In genomic region chr7:99478464-99479440, GRCh38 we compare ENCODE assay signal across 12 cellular contexts. TPM values are rescaled to one million over a fixed set of nuclear protein-coding genes. Genes with fewer than 3 reads are reported as not detected.
DNase-seq lines count a peak whose midpoint lies in the region; ATAC-seq and TF ChIP-seq lines count a peak whose summit lies in the region.
"Had no signal": no experiment of that assay in that cellular context is flagged by ENCODE, and none has a peak within 500 bp of the region (broad histone marks: within the 10 kb centered on the region; RNA-seq: fewer than 3 reads in every experiment).

No MANE protein-coding gene starts in this region.

- H2BK120ac ChIP-seq in H9 (ENCODE audit: low read depth, low read length, poor library complexity, severe bottlenecking), result no peak overlapping the region

- H3K9ac ChIP-seq in H9 (ENCODE audit: extremely low read depth, insufficient read length, low read length), result no peak overlapping the region

- H3K9me3 Mint-ChIP-seq in activated CD8-positive, alpha-beta memory T cell treated with anti-CD3 and anti-CD28 coated beads, Interleukin-2, amount 10 ng/mL, durations not matched to agents 7 days and 5 days (ENCODE audit: low read depth), result no peaks in the 10 kb centered on the region
- no peaks in the 10 kb centered on the region for H3K9me3 Mint-ChIP-seq in activated CD8-positive, alpha-beta T cell treated with anti-CD3 and anti-CD28 coated beads for 36 hours
- no peaks in the 10 kb centered on the region for H3K9me3 Mint-ChIP-seq in immature natural killer cell
- H3K9me3 Mint-ChIP-seq in stimulated activated memory B cell treated with anti-CD40 and anti-IgM and Interleukin-4, amounts not matched to agents 10 μg/mL and 1 μg/mL and 100 μg/mL, for 72 hours, result no peaks in the 10 kb centered on the region
- H3K9me3 Mint-ChIP-seq in H9, result no peaks in the 10 kb centered on the region
- H3K9me3 Mint-ChIP-seq: naive B cell, type B pancreatic cell had no signal

- no peak overlapping the region for H2AK5ac ChIP-seq in H9 (ENCODE audit: insufficient read length, low read length)

- H3K56ac ChIP-seq in H9 (ENCODE audit: insufficient read length, low read depth, low read length), result no peak overlapping the region

- H4K20me1 ChIP-seq in H9 (ENCODE audit: control insufficient read depth, insufficient read depth, insufficient read length), result no peaks in the 10 kb centered on the region

- peaks cover 13% of the 10 kb centered on the region; the same call in 1 of the 2 replicates for H3K79me2 ChIP-seq in H9 (ENCODE audit: insufficient read depth, low read length)

- peak overlapping the region; percentile 67 for H3K27ac Mint-ChIP-seq in activated CD8-positive, alpha-beta memory T cell treated with anti-CD3 and anti-CD28 coated beads, Interleukin-2, amount 10 ng/mL, durations not matched to agents 7 days and 5 days
- peak overlapping the region; percentile 50 for H3K27ac Mint-ChIP-seq in activated CD8-positive, alpha-beta T cell treated with anti-CD3 and anti-CD28 coated beads for 36 hours
- H3K27ac Mint-ChIP-seq in immature natural killer cell (peak overlapping the region; percentile 49 to 83 (median 62)), H9 (no peak overlapping the region)
- H3K27ac Mint-ChIP-seq in stimulated activated memory B cell treated with anti-CD40 and anti-IgM and Interleukin-4, amounts not matched to agents 10 μg/mL and 1 μg/mL and 100 μg/mL, for 72 hours, result peak overlapping the region; percentile 80
- H3K27ac Mint-ChIP-seq: type B pancreatic cell had no signal

- no peak overlapping the region for H2BK12ac ChIP-seq in H9 (ENCODE audit: insufficient read length, low read depth, low read length)

- peaks cover 15% of the 10 kb centered on the region for H3K79me1 ChIP-seq in H9 (ENCODE audit: insufficient read depth, low read depth, low read length, poor library complexity, severe bottlenecking)

- no peak overlapping the region for H2BK15ac ChIP-seq in H9 (ENCODE audit: low read depth, low read length)

- no peaks in the 10 kb centered on the region for H3K23me2 ChIP-seq in H9 (ENCODE audit: insufficient read length, low read depth, low read length, poor library complexity, severe bottlenecking)

- no peak overlapping the region for H3K4me3 Mint-ChIP-seq in activated CD8-positive, alpha-beta memory T cell treated with anti-CD3 and anti-CD28 coated beads, Interleukin-2, amount 10 ng/mL, durations not matched to agents 7 days and 5 days
- H3K4me3 Mint-ChIP-seq in activated CD8-positive, alpha-beta T cell treated with anti-CD3 and anti-CD28 coated beads for 36 hours, result no peak overlapping the region
- H3K4me3 Mint-ChIP-seq in immature natural killer cell, result peak overlapping the region in 2 of 5 donors; percentile 38 to 56
- no peak overlapping the region for H3K4me3 Mint-ChIP-seq in stimulated activated memory B cell treated with anti-CD40 and anti-IgM and Interleukin-4, amounts not matched to agents 10 μg/mL and 1 μg/mL and 100 μg/mL, for 72 hours
- no peak overlapping the region for H3K4me3 Mint-ChIP-seq in H9
- H3K4me3 Mint-ChIP-seq: type B pancreatic cell had no signal

- H3K18ac ChIP-seq in H9 (ENCODE audit: insufficient read length, low read depth, low read length), result no peak overlapping the region

- no peak overlapping the region for H3K27ac ChIP-seq in H9 (ENCODE audit: insufficient read length, low read depth, low read length)

- H3K36me3 Mint-ChIP-seq in activated CD8-positive, alpha-beta memory T cell treated with anti-CD3 and anti-CD28 coated beads, Interleukin-2, amount 10 ng/mL, durations not matched to agents 7 days and 5 days, result peaks cover 39% of the 10 kb centered on the region
- H3K36me3 Mint-ChIP-seq in activated CD8-positive, alpha-beta T cell treated with anti-CD3 and anti-CD28 coated beads for 36 hours (ENCODE audit: low read depth), result peaks cover 34% of the 10 kb centered on the region
- H3K36me3 Mint-ChIP-seq in immature natural killer cell (peaks cover 0 to 5% (median 1%) of the 10 kb centered on the region in 3 donors), H9 (ENCODE audit: insufficient read depth in 1 of 3, low read depth in 3 of 3) (peaks cover 11 to 49% (median 26%) of the 10 kb centered on the region in 3 experiments; a peak in 6 of 7 replicates)
- H3K36me3 Mint-ChIP-seq in stimulated activated memory B cell treated with anti-CD40 and anti-IgM and Interleukin-4, amounts not matched to agents 10 μg/mL and 1 μg/mL and 100 μg/mL, for 72 hours, result peaks cover 28% of the 10 kb centered on the region
- H3K36me3 Mint-ChIP-seq: type B pancreatic cell had no signal

- H2AFZ ChIP-seq in H9 (ENCODE audit: low read length), result no peak overlapping the region

- H3K27me3 Mint-ChIP-seq in activated CD8-positive, alpha-beta memory T cell treated with anti-CD3 and anti-CD28 coated beads, Interleukin-2, amount 10 ng/mL, durations not matched to agents 7 days and 5 days, result no peaks in the 10 kb centered on the region
- no peaks in the 10 kb centered on the region for H3K27me3 Mint-ChIP-seq in activated CD8-positive, alpha-beta T cell treated with anti-CD3 and anti-CD28 coated beads for 36 hours
- H3K27me3 Mint-ChIP-seq in immature natural killer cell (ENCODE audit: low read depth in 3 of 3), result peaks cover 0 to 4% (median 1%) of the 10 kb centered on the region in 3 donors
- H3K27me3 Mint-ChIP-seq in stimulated activated memory B cell treated with anti-CD40 and anti-IgM and Interleukin-4, amounts not matched to agents 10 μg/mL and 1 μg/mL and 100 μg/mL, for 72 hours, result no peaks in the 10 kb centered on the region
- no peaks in the 10 kb centered on the region for H3K27me3 Mint-ChIP-seq in H9 (ENCODE audit: low read depth)
- H3K27me3 Mint-ChIP-seq: naive B cell, type B pancreatic cell had no signal

- intact Hi-C loops in activated CD8-positive, alpha-beta T cell treated with anti-CD3 and anti-CD28 coated beads for 36 hours (cut with micrococcal nuclease), result no loop called here

- no peak overlapping the region for H3T11ph ChIP-seq in H9 (ENCODE audit: low read length)

- H3K4me2 ChIP-seq in H9 (ENCODE audit: insufficient read depth, insufficient read length, low read length), result no peak overlapping the region
- H3K4me2 ChIP-seq: smooth muscle cell had no signal

- TF ChIP-seq CTCF in activated CD8-positive, alpha-beta T cell treated with anti-CD3 and anti-CD28 coated beads for 36 hours (IDR thresholded peaks at IDR 0.05), result no peak
- TF ChIP-seq CTCF in H9 (conservative IDR thresholded peaks at IDR 0.05), result no peak

- H3K27me3 ChIP-seq in H9 (ENCODE audit: insufficient read depth, low read length), result no peaks in the 10 kb centered on the region

- H3K9me3 ChIP-seq in H9 (ENCODE audit: control insufficient read depth, low read depth, low read length), result no peaks in the 10 kb centered on the region

- peak; percentile 34 for ATAC-seq in activated CD8-positive, alpha-beta memory T cell treated with anti-CD3 and anti-CD28 coated beads, Interleukin-2, amount 10 ng/mL, durations not matched to agents 7 days and 5 days
- ATAC-seq in activated CD8-positive, alpha-beta T cell treated with anti-CD3 and anti-CD28 coated beads for 36 hours, result no peak
- no peak for ATAC-seq in stimulated activated memory B cell treated with anti-CD40 and anti-IgM and Interleukin-4, amounts not matched to agents 10 μg/mL and 1 μg/mL and 100 μg/mL, for 72 hours
- no peak for ATAC-seq in GM21423 (IDR thresholded peaks at IDR 0.05; ENCODE audit: unreplicated experiment)
- no peak for ATAC-seq in HG03432 (IDR thresholded peaks at IDR 0.05; ENCODE audit: unreplicated experiment)

- CTCF ChIA-PET in activated CD8-positive, alpha-beta memory T cell treated with anti-CD3 and anti-CD28 coated beads, Interleukin-2, amount 10 ng/mL, durations not matched to agents 7 days and 5 days (lab: Charles Lee), result interaction anchor here (1.0 to 1.4 kb wide), 3 partner anchors 20 to 80 kb away, joined by 3 to 4 read pairs (median 3); partner anchors contain the start of genes ZNF394 and ZNF655
- CTCF ChIA-PET in activated CD8-positive, alpha-beta T cell treated with anti-CD3 and anti-CD28 coated beads for 36 hours (lab: Charles Lee), result no interaction called here

- DNase-seq in activated CD8-positive, alpha-beta memory T cell treated with anti-CD3 and anti-CD28 coated beads, Interleukin-2, amount 10 ng/mL, durations not matched to agents 7 days and 5 days, result no peak
- DNase-seq in activated CD8-positive, alpha-beta memory T cell treated with anti-CD3 and anti-CD28 coated beads, Interleukin-2, amount 50 U/mL, for 4 hours, result no peak
- DNase-seq in activated CD8-positive, alpha-beta T cell treated with anti-CD3 and anti-CD28 coated beads for 36 hours, result no peak
- DNase-seq in immature natural killer cell (no peak), H9 (no peak)
- DNase-seq: Karpas-422, naive B cell had no signal

- POLR2A ChIA-PET in activated CD8-positive, alpha-beta T cell treated with anti-CD3 and anti-CD28 coated beads for 36 hours (lab: Charles Lee), result interaction anchor here (1.0 to 1.1 kb wide), 2 partner anchors 12 to 21 kb away, joined by 3 to 4 read pairs; partner anchors contain the start of gene ZNF394

- H3K14ac ChIP-seq in H9 (ENCODE audit: insufficient read depth, low read length), result no peak overlapping the region; the same call in 1 of the 2 replicates

- no peak overlapping the region for H4K91ac ChIP-seq in H9 (ENCODE audit: insufficient read length, low read depth, low read length)

- H3K4ac ChIP-seq in H9 (ENCODE audit: low read depth, low read length), result no peak overlapping the region

- H2BK5ac ChIP-seq in H9 (ENCODE audit: insufficient read length, low read length), result no peak overlapping the region

- no peak overlapping the region for H3K23ac ChIP-seq in H9 (ENCODE audit: insufficient read length, low read depth, low read length)

- peaks cover 39% of the 10 kb centered on the region for H3K4me1 Mint-ChIP-seq in activated CD8-positive, alpha-beta memory T cell treated with anti-CD3 and anti-CD28 coated beads, Interleukin-2, amount 10 ng/mL, durations not matched to agents 7 days and 5 days
- H3K4me1 Mint-ChIP-seq in activated CD8-positive, alpha-beta T cell treated with anti-CD3 and anti-CD28 coated beads for 36 hours (ENCODE audit: low read depth), result peaks cover 35% of the 10 kb centered on the region
- H3K4me1 Mint-ChIP-seq in immature natural killer cell (peaks cover 25 to 30% of the 10 kb centered on the region in 2 donors), H9 (peaks cover 2% of the 10 kb centered on the region in 2 experiments; a peak in 1 of 4 replicates)
- H3K4me1 Mint-ChIP-seq in stimulated activated memory B cell treated with anti-CD40 and anti-IgM and Interleukin-4, amounts not matched to agents 10 μg/mL and 1 μg/mL and 100 μg/mL, for 72 hours, result peaks cover 38% of the 10 kb centered on the region

- H3K4me1 ChIP-seq in H9 (ENCODE audit: insufficient read depth, low read length), result no peaks in the 10 kb centered on the region

- H4K8ac ChIP-seq in H9 (replicated peaks; ENCODE audit: insufficient read length, low read depth, low read length), result no peak overlapping the region

- no peak overlapping the region for H2BK20ac ChIP-seq in H9 (ENCODE audit: low read depth, low read length, poor library complexity, severe bottlenecking)

- no peak overlapping the region for H4K5ac ChIP-seq in H9 (ENCODE audit: insufficient read length, low read depth, low read length)

- no CpG with 5 or more reads among the region's 15 CpGs for WGBS in H9 (ENCODE audit: extremely low coverage, insufficient read length, low lambda C conversion rate)

RNA-seq across cellular contexts. Expression of gene ZNF789, which starts 6.1 kb away (rescaled TPM):
- total RNA-seq in activated CD8-positive, alpha-beta memory T cell treated with anti-CD3 and anti-CD28 coated beads, Interleukin-2, amount 10 ng/mL, durations not matched to agents 7 days and 5 days, result 10 to 100 TPM; 21.5 to 30.1 TPM
- 10 to 100 TPM; 18.8 to 19.1 TPM for total RNA-seq in activated CD8-positive, alpha-beta T cell treated with anti-CD3 and anti-CD28 coated beads for 36 hours
- polyA plus RNA-seq in immature natural killer cell, result 1 to 10 TPM; 4.6 to 7.6 (median 5.4) TPM
- 14.0 and 15.1 TPM in 2 replicates for total RNA-seq in H9 (2021)

RNA-seq across cellular contexts. Expression of gene ATP5MF, which starts 12.8 kb away (rescaled TPM):
- 100 to 1,000 TPM; 388 to 467 TPM for total RNA-seq in activated CD8-positive, alpha-beta memory T cell treated with anti-CD3 and anti-CD28 coated beads, Interleukin-2, amount 10 ng/mL, durations not matched to agents 7 days and 5 days
- total RNA-seq in activated CD8-positive, alpha-beta T cell treated with anti-CD3 and anti-CD28 coated beads for 36 hours, result 100 to 1,000 TPM; 416 to 417 TPM
- polyA plus RNA-seq in immature natural killer cell, result 100 to 1,000 TPM; 455 to 757 (median 495) TPM
- total RNA-seq in H9 (2021), result 504 and 516 TPM in 2 replicates

RNA-seq across cellular contexts. Expression of gene ZNF394, which starts 21.3 kb away (rescaled TPM):
- total RNA-seq in activated CD8-positive, alpha-beta memory T cell treated with anti-CD3 and anti-CD28 coated beads, Interleukin-2, amount 10 ng/mL, durations not matched to agents 7 days and 5 days, result 10 to 100 TPM; 50.5 to 58.5 TPM
- 10 to 100 TPM; 25.9 to 28.0 TPM for total RNA-seq in activated CD8-positive, alpha-beta T cell treated with anti-CD3 and anti-CD28 coated beads for 36 hours
- 10 to 100 TPM; 68.6 to 91.7 (median 76.0) TPM for polyA plus RNA-seq in immature natural killer cell
- 24.2 and 24.7 TPM in 2 replicates for total RNA-seq in H9 (2021)

RNA-seq across cellular contexts. Expression of gene ZKSCAN5, which starts 25.7 kb away (rescaled TPM):
- 10 to 100 TPM; 13.2 to 13.6 TPM for total RNA-seq in activated CD8-positive, alpha-beta memory T cell treated with anti-CD3 and anti-CD28 coated beads, Interleukin-2, amount 10 ng/mL, durations not matched to agents 7 days and 5 days
- 1 to 10 TPM; 7.6 to 7.9 TPM for total RNA-seq in activated CD8-positive, alpha-beta T cell treated with anti-CD3 and anti-CD28 coated beads for 36 hours
- polyA plus RNA-seq in immature natural killer cell, result 1 to 10 TPM; 3.2 to 9.4 (median 4.6) TPM
- total RNA-seq in H9 (2021), result 16.6 and 17.3 TPM in 2 replicates

RNA-seq across cellular contexts. Expression of gene CPSF4, which starts 40.0 kb away (rescaled TPM):
- total RNA-seq in activated CD8-positive, alpha-beta memory T cell treated with anti-CD3 and anti-CD28 coated beads, Interleukin-2, amount 10 ng/mL, durations not matched to agents 7 days and 5 days, result 10 to 100 TPM; 72.2 to 75.4 TPM
- 10 to 100 TPM; 62.3 to 64.6 TPM for total RNA-seq in activated CD8-positive, alpha-beta T cell treated with anti-CD3 and anti-CD28 coated beads for 36 hours
- polyA plus RNA-seq in immature natural killer cell, result 10 to 100 TPM; 18.4 to 26.6 (median 22.2) TPM
- total RNA-seq in H9 (2021), result 96.2 and 98.2 TPM in 2 replicates

Comparison
In these comparisons a context has a peak if more than half of its experiments do, and no peak if none do; other contexts are left out.
1. H3K27ac Mint-ChIP-seq: peak in activated CD8-positive, alpha-beta memory T cell treated with anti-CD3 and anti-CD28 coated beads, Interleukin-2, amount 10 ng/mL, durations not matched to agents 7 days and 5 days (single experiment), activated CD8-positive, alpha-beta T cell treated with anti-CD3 and anti-CD28 coated beads for 36 hours (single experiment), immature natural killer cell (6 of 6) and stimulated activated memory B cell treated with anti-CD40 and anti-IgM and Interleukin-4, amounts not matched to agents 10 μg/mL and 1 μg/mL and 100 μg/mL, for 72 hours (single experiment); none in H9 (0 of 3).